ENCODE assay signal across 14 cellular contexts in genomic region chr6:144408151-144408550, GRCh38.
DNase-seq lines count a peak whose midpoint lies in the region; ATAC-seq and TF ChIP-seq lines count a peak whose summit lies in the region.
"Had no signal": no experiment of that assay in that cellular context is flagged by ENCODE, and none has a peak within 500 bp of the region (broad histone marks: within the 10 kb centered on the region; RNA-seq: fewer than 3 reads in every experiment).

No MANE protein-coding gene starts in this region.

- H3K4me3 ChIP-seq in right atrium auricular region (no peak overlapping the region), mesenchymal stem cell (ENCODE audit: insufficient read depth in 1 of 2, low read depth in 1 of 2, low read length in 2 of 2) (peak overlapping the region in 1 of 2 experiments; percentile 31), testis (no peak overlapping the region)
- H3K4me3 ChIP-seq: A549 had no signal

- H3K9ac ChIP-seq in mesenchymal stem cell (ENCODE audit: low read length): peak overlapping the region; percentile 30

- H2AFZ ChIP-seq in mesenchymal stem cell (ENCODE audit: low read depth, low read length): no peak overlapping the region

- H4K91ac ChIP-seq in mesenchymal stem cell (ENCODE audit: low read length): no peak overlapping the region

- no peak overlapping the region for H3K23ac ChIP-seq in mesenchymal stem cell (ENCODE audit: low read length in 2 of 2)

- no peak overlapping the region for H2BK15ac ChIP-seq in mesenchymal stem cell (ENCODE audit: low read depth, poor library complexity, severe bottlenecking)

- H3K18ac ChIP-seq in mesenchymal stem cell (ENCODE audit: low read depth in 1 of 2, low read length in 2 of 2): no peak overlapping the region

- ATAC-seq in Right ventricle myocardium inferior: peak; percentile 76
- ATAC-seq in GM21576 (IDR thresholded peaks at IDR 0.05; ENCODE audit: unreplicated experiment): no peak
- ATAC-seq: A549; activated CD8-positive, alpha-beta T cell treated with anti-CD3 and anti-CD28 coated beads, Interleukin-2, amount 10 ng/mL, durations not matched to agents 7 days and 5 days had no signal

- H3K4me2 ChIP-seq in mesenchymal stem cell (ENCODE audit: low read length, poor library complexity, severe bottlenecking): no peak overlapping the region
- H3K4me2 ChIP-seq: A549 had no signal

- H3K36me3 ChIP-seq in right atrium auricular region (no peaks in the 10 kb centered on the region), mesenchymal stem cell (ENCODE audit: control insufficient read depth in 1 of 2, insufficient read depth in 2 of 2, low read depth in 1 of 2, low read length in 2 of 2) (peaks cover 2% of the 10 kb centered on the region in 2 experiments), testis (ENCODE audit: low read depth, missing control alignments) (no peaks in the 10 kb centered on the region)

- DNase-seq in Right ventricle myocardium inferior (ENCODE audit: missing footprints) (peak; percentile 70), right atrium auricular region (ENCODE audit: low spot score) (no peak), fibroblast of gingiva (ENCODE audit: low read depth) (peak; percentile 77), mesenchymal stem cell (no peak), testis (peak; percentile 30), HCEC 1CT (no peak)
- no peak for DNase-seq in activated effector memory CD4-positive, alpha-beta T cell treated with anti-CD3 and anti-CD28 coated beads, Interleukin-2, amount 50 U/mL, for 16 hours
- DNase-seq: activated CD8-positive, alpha-beta T cell treated with anti-CD3 and anti-CD28 coated beads, Interleukin-2, amount 10 ng/mL, durations not matched to agents 7 days and 5 days; Kasumi-1; mesendoderm; NCI-H1436; occipital lobe had no signal

- H3K79me1 ChIP-seq in mesenchymal stem cell (replicated peaks; ENCODE audit: low read length, poor library complexity, severe bottlenecking): peaks cover 7% of the 10 kb centered on the region

- 88% methylated on average over 7 of the region's 7 CpGs for WGBS in mesenchymal stem cell
- WGBS in testis, 2 donors: 60 to 70% methylated on average over 7 of the region's 7 CpGs

- H3K4me1 ChIP-seq in right atrium auricular region (peaks cover 0 to 24% of the 10 kb centered on the region in 2 donors), mesenchymal stem cell (ENCODE audit: control insufficient read depth, insufficient read depth, low read depth, low read length) (peaks cover 4% of the 10 kb centered on the region), testis (no peaks in the 10 kb centered on the region)

- H2BK12ac ChIP-seq in mesenchymal stem cell (ENCODE audit: low read length in 2 of 2): no peak overlapping the region

- H3K27ac ChIP-seq in right atrium auricular region: no peak overlapping the region
- no peak overlapping the region for H3K27ac ChIP-seq in mesenchymal stem cell (ENCODE audit: low read length, poor library complexity, severe bottlenecking)
- H3K27ac ChIP-seq in testis: no peak overlapping the region
- H3K27ac ChIP-seq: A549 had no signal

- H3K4ac ChIP-seq in mesenchymal stem cell (ENCODE audit: low read depth in 1 of 2, low read length in 2 of 2): no peak overlapping the region

- no peak overlapping the region for H3K14ac ChIP-seq in mesenchymal stem cell (ENCODE audit: low read length in 2 of 2)

- no peak overlapping the region for H2AK5ac ChIP-seq in mesenchymal stem cell (ENCODE audit: low read length, severe bottlenecking)

- H3K9me3 ChIP-seq in right atrium auricular region: no peaks in the 10 kb centered on the region
- H3K9me3 ChIP-seq in mesenchymal stem cell (ENCODE audit: control insufficient read depth, low read length): no peaks in the 10 kb centered on the region
- H3K9me3 ChIP-seq in testis: no peaks in the 10 kb centered on the region
- H3K9me3 ChIP-seq: A549 had no signal

- intact Hi-C loops in Right ventricle myocardium inferior (cut with DNase I): no loop called here
- intact Hi-C loops in testis (cut with DNase I; ENCODE audit: low total_unique reads): no loop called here

- TF ChIP-seq CTCF in right atrium auricular region (IDR thresholded peaks at IDR 0.05) (no peak), testis (IDR thresholded peaks at IDR 0.05) (no peak)

- no peak for TF ChIP-seq POLR2A in testis (IDR thresholded peaks at IDR 0.05)

- H3K27me3 ChIP-seq in right atrium auricular region: no peaks in the 10 kb centered on the region
- no peaks in the 10 kb centered on the region for H3K27me3 ChIP-seq in mesenchymal stem cell (ENCODE audit: control insufficient read depth in 1 of 2, insufficient read depth in 1 of 2, low read length in 2 of 2)
- H3K27me3 ChIP-seq in testis: no peaks in the 10 kb centered on the region

- no peak overlapping the region for H2BK120ac ChIP-seq in mesenchymal stem cell (ENCODE audit: low read depth, low read length)

- peak overlapping the region; percentile 9 for H4K8ac ChIP-seq in mesenchymal stem cell (ENCODE audit: low read length)

- H2BK5ac ChIP-seq in mesenchymal stem cell (ENCODE audit: low read depth, low read length, poor library complexity, severe bottlenecking): no peak overlapping the region

Comparison
In these comparisons a context has a peak if more than half of its experiments do, and no peak if none do; other contexts are left out.
1. DNase-seq: peak in Right ventricle myocardium inferior (single experiment), fibroblast of gingiva (single experiment) and testis (single experiment); none in right atrium auricular region (single experiment), mesenchymal stem cell (single experiment), HCEC 1CT (single experiment) and activated effector memory CD4-positive, alpha-beta T cell treated with anti-CD3 and anti-CD28 coated beads, Interleukin-2, amount 50 U/mL, for 16 hours (single experiment).